24 cellular contexts compared by ENCODE assay signal in genomic region chr4:85318415-85318814, GRCh38.
"Had no signal": no experiment of that assay in that cellular context is flagged by ENCODE, and none has a peak within 500 bp of the region (broad histone marks: within the 10 kb centered on the region; RNA-seq: fewer than 3 reads in every experiment).

No MANE protein-coding gene starts in this region.

- H3K4me3 Mint-ChIP-seq: activated CD4-positive, alpha-beta T cell treated with anti-CD3 and anti-CD28 coated beads, Interleukin-2, amount 10 ng/mL, durations not matched to agents 24 days and 14 days; activated CD8-positive, alpha-beta T cell treated with anti-CD3 and anti-CD28 coated beads for 36 hours; activated naive CD8-positive, alpha-beta T cell treated with anti-CD3 and anti-CD28 coated beads, Interleukin-2, amount 50 U/mL, for 24 hours; activated T-helper 17 cell treated with anti-CD3 and anti-CD28 coated beads, Interleukin-2, amount 50 U/mL, for 72 hours; brain; naive B cell; stimulated activated naive CD8-positive, alpha-beta T cell treated with anti-CD3 and anti-CD28 coated beads, Interleukin-15, amount 100 ng/mL, for 72 hours had no signal

- H3K36me3 ChIP-seq: left lung, ovary, right lobe of liver, suprapubic skin, transverse colon, vagina had no signal

- H3K36me3 Mint-ChIP-seq: brain had no signal

- H3K4me3 ChIP-seq: left lung, ovary, psoas muscle, right lobe of liver, suprapubic skin, transverse colon, vagina had no signal

- H3K27me3 ChIP-seq: left lung, ovary, right lobe of liver, suprapubic skin, transverse colon, vagina had no signal

- ATAC-seq: activated CD8-positive, alpha-beta T cell treated with anti-CD3 and anti-CD28 coated beads for 36 hours; activated naive CD8-positive, alpha-beta T cell treated with anti-CD3 and anti-CD28 coated beads, Interleukin-2, amount 50 U/mL, for 24 hours; activated T-helper 17 cell treated with anti-CD3 and anti-CD28 coated beads, Interleukin-2, amount 50 U/mL, for 72 hours; left lung; psoas muscle; right lobe of liver; stimulated activated naive CD8-positive, alpha-beta T cell treated with anti-CD3 and anti-CD28 coated beads, Interleukin-15, amount 100 ng/mL, for 72 hours had no signal

- H3K4me1 Mint-ChIP-seq: activated CD4-positive, alpha-beta T cell treated with anti-CD3 and anti-CD28 coated beads, Interleukin-2, amount 10 ng/mL, durations not matched to agents 24 days and 14 days; activated naive CD8-positive, alpha-beta T cell treated with anti-CD3 and anti-CD28 coated beads, Interleukin-2, amount 50 U/mL, for 24 hours; activated T-helper 17 cell treated with anti-CD3 and anti-CD28 coated beads, Interleukin-2, amount 50 U/mL, for 72 hours; brain; naive B cell; stimulated activated naive CD8-positive, alpha-beta T cell treated with anti-CD3 and anti-CD28 coated beads, Interleukin-15, amount 100 ng/mL, for 72 hours had no signal

- H3K4me1 ChIP-seq: left lung, psoas muscle, right lobe of liver, transverse colon, vagina had no signal

- DNase-seq: activated CD4-positive, alpha-beta T cell treated with anti-CD3 and anti-CD28 coated beads, Interleukin-2, amount 10 ng/mL, durations not matched to agents 24 days and 14 days; activated CD8-positive, alpha-beta T cell treated with anti-CD3 and anti-CD28 coated beads for 36 hours; activated naive CD4-positive, alpha-beta T cell treated with Interleukin-2 at 50 U/mL for 16 hours; activated naive CD8-positive, alpha-beta T cell treated with anti-CD3 and anti-CD28 coated beads, Interleukin-2, amount 50 U/mL, for 24 hours; activated T-cell treated with anti-CD3 and anti-CD28 coated beads, Interleukin-2, amount 50 U/mL, for 1 hour; anterior cingulate cortex; cortex of kidney; hypothalamus; islet precursor cell; left lung; naive B cell; ovary; psoas muscle; right lobe of liver; small intestine; stimulated activated CD4-positive, alpha-beta T cell treated with anti-CD3 and anti-CD28 coated beads, Interleukin-4, amount 100 ng/mL, for 1 hour; stimulated activated naive CD8-positive, alpha-beta T cell treated with anti-CD3 and anti-CD28 coated beads, Interleukin-15, amount 100 ng/mL, for 72 hours; T-helper 1 cell; T-helper 9 cell; transverse colon had no signal

- H3K27me3 Mint-ChIP-seq: activated CD4-positive, alpha-beta T cell treated with anti-CD3 and anti-CD28 coated beads, Interleukin-2, amount 10 ng/mL, durations not matched to agents 24 days and 14 days; activated CD8-positive, alpha-beta T cell treated with anti-CD3 and anti-CD28 coated beads for 36 hours; activated naive CD8-positive, alpha-beta T cell treated with anti-CD3 and anti-CD28 coated beads, Interleukin-2, amount 50 U/mL, for 24 hours; activated T-helper 17 cell treated with anti-CD3 and anti-CD28 coated beads, Interleukin-2, amount 50 U/mL, for 72 hours; stimulated activated naive CD8-positive, alpha-beta T cell treated with anti-CD3 and anti-CD28 coated beads, Interleukin-15, amount 100 ng/mL, for 72 hours had no signal

- FAIRE-seq: small intestine had no signal

- H3K9me3 ChIP-seq: psoas muscle, right lobe of liver, transverse colon, vagina had no signal

- H3K27ac Mint-ChIP-seq: activated CD4-positive, alpha-beta T cell treated with anti-CD3 and anti-CD28 coated beads, Interleukin-2, amount 10 ng/mL, durations not matched to agents 24 days and 14 days; activated CD8-positive, alpha-beta T cell treated with anti-CD3 and anti-CD28 coated beads for 36 hours; activated naive CD8-positive, alpha-beta T cell treated with anti-CD3 and anti-CD28 coated beads, Interleukin-2, amount 50 U/mL, for 24 hours; activated T-helper 17 cell treated with anti-CD3 and anti-CD28 coated beads, Interleukin-2, amount 50 U/mL, for 72 hours; brain; stimulated activated naive CD8-positive, alpha-beta T cell treated with anti-CD3 and anti-CD28 coated beads, Interleukin-15, amount 100 ng/mL, for 72 hours had no signal

- H3K27ac ChIP-seq: left lung, ovary, psoas muscle, right lobe of liver, suprapubic skin, transverse colon, vagina had no signal
